Comparison of ENCODE assay signal across 8 cellular contexts in the genomic region with DNA sequence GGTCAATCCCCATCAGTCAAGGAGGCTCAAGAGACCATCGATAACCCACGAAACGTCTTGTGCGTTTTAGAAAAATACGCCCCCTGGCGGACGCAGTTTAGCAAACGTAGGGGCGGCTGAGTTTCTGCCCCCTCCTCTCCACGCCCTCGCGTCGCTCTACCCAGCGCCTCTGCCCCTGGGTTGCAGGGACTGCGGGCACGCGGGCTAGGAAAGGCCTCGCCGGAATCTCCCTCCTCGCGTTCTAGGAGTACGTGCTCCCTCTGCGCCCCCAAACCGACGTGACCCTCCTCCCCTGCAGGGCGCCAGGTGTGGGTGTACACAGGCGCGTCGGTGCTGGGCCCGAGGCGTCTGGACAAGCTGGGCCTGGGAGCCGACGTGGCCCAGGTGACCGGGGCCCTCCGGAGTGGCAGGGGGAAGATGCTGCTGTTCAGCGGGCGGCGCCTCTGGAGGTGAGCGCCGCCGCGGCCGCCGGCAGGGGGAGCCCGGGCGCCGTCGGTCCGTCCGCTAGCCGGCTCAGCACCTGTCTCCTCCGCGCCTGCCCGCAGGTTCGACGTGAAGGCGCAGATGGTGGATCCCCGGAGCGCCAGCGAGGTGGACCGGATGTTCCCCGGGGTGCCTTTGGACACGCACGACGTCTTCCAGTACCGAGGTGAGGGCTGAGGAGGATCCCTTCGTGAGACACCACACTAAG. TPM values are rescaled to one million over a fixed set of nuclear protein-coding genes. Genes with fewer than 3 reads are reported as not detected.
DNase-seq lines count a peak whose midpoint lies in the region; ATAC-seq, FAIRE-seq and TF ChIP-seq lines count a peak whose summit lies in the region.

No MANE protein-coding gene starts in this region.

- ATAC-seq in HG02970 (IDR thresholded peaks at IDR 0.05; ENCODE audit: low FRiP score, unreplicated experiment) (peak; percentile 66), left lung (peak; percentile 89)

- H3K4me3 ChIP-seq in WI38 (ENCODE audit: low read depth, low read length) (no peak overlapping the region), bronchial epithelial cell (ENCODE audit: low read depth, low read length) (no peak overlapping the region), left lung (peak overlapping the region in 1 of 2 donors; percentile 21)

- TF ChIP-seq CTCF in WI38 (IDR thresholded peaks at IDR 0.05; ENCODE audit: low read depth, low read length) (peak; percentile 71), bronchial epithelial cell (IDR thresholded peaks at IDR 0.05; ENCODE audit: insufficient read depth, low read length, severe bottlenecking) (peak; percentile 72), left lung (IDR thresholded peaks at IDR 0.05) (peak; percentile 70 to 91)

- DNase-seq in ELF-1 (ENCODE audit: low read depth, low spot score) (peak; percentile 93), NCI-H2171 (lab: John Stamatoyannopoulos, UW) (peak; percentile 88), bronchial epithelial cell (ENCODE audit: low read depth) (peak; percentile 35), left lung (peak in 1 of 2 donors; percentile 93), H4 (ENCODE audit: low spot score) (no peak)
- DNase-seq in stimulated activated CD8-positive, alpha-beta memory T cell treated with anti-CD3 and anti-CD28 coated beads, Interleukin-15, amount 100 ng/mL, for 4 hours (ENCODE audit: low read depth in 2 of 2), result peak; percentile 33 to 42

- FAIRE-seq in bronchial epithelial cell (lab: Jason Lieb, UNC), result no peak

- peaks cover 4 to 54% of the 10 kb centered on the region in 2 donors for H3K4me1 ChIP-seq in left lung

- peak overlapping the region in 1 of 2 donors; percentile 46 for H3K27ac ChIP-seq in left lung

- H3K27me3 ChIP-seq in bronchial epithelial cell (ENCODE audit: control insufficient read depth, insufficient read depth, low read length) (peaks cover 29% of the 10 kb centered on the region), left lung (peaks cover 46 to 94% of the 10 kb centered on the region in 2 donors)

- H3K36me3 ChIP-seq in bronchial epithelial cell (ENCODE audit: control insufficient read depth, insufficient read depth, low read length) (no peaks in the 10 kb centered on the region), left lung (peaks cover 0 to 9% of the 10 kb centered on the region in 2 donors)

- intact Hi-C loops in left lung (cut with DNase I), result loop anchor here in 1 of 2 donors (5.0 kb wide), 1 partner anchor 73 kb away; a partner anchor contains a TSS

- no peaks in the 10 kb centered on the region for H3K9me3 ChIP-seq in left lung

RNA-seq across cellular contexts. Expression of a gene that starts 5.3 kb away (rescaled TPM):
- 0.26 and 6.0 TPM in 2 replicates for total RNA-seq in bronchial epithelial cell
- 10 to 100 TPM in 1 of 2 donors, 1 to 10 TPM in 1; 2.5 to 25.8 TPM for total RNA-seq in left lung
- total RNA-seq in H4 (2014; rRNA removed; shearing (Covaris generic)), result not detected in 2 replicates

RNA-seq across cellular contexts. Expression of a gene that starts 15.0 kb away (rescaled TPM):
- total RNA-seq in bronchial epithelial cell, result not detected in 2 replicates
- 1 to 10 TPM in 1 of 2 donors, under 1 TPM in 1; 0.71 to 1.5 TPM for total RNA-seq in left lung
- 0.21 and 4.3 TPM in 2 replicates for total RNA-seq in H4 (2014; rRNA removed; shearing (Covaris generic))

RNA-seq across cellular contexts. Expression of a gene that starts 42.0 kb away (rescaled TPM):
- total RNA-seq in bronchial epithelial cell (10.3 and 11.8 TPM in 2 replicates), left lung (10 to 100 TPM; 15.3 to 23.3 TPM)
- 4.3 and 7.1 TPM in 2 replicates for total RNA-seq in H4 (2014; rRNA removed; shearing (Covaris generic))
